In genomic region chrX:136910565-136911040, GRCh38 we compare ENCODE assay signal across 8 cellular contexts. TPM values are rescaled to one million over a fixed set of nuclear protein-coding genes. Genes with fewer than 3 reads are reported as not detected.
DNase-seq lines count a peak whose midpoint lies in the region; ATAC-seq and TF ChIP-seq lines count a peak whose summit lies in the region.

No MANE protein-coding gene starts in this region.

- H3K36me3 Mint-ChIP-seq in activated naive CD4-positive, alpha-beta T cell treated with anti-CD3 and anti-CD28 coated beads, Interleukin-2, amount 50 U/mL, for 24 hours = no peaks in the 10 kb centered on the region
- no peaks in the 10 kb centered on the region for H3K36me3 Mint-ChIP-seq in activated naive CD4-positive, alpha-beta T cell treated with anti-CD3 and anti-CD28 coated beads, Interleukin-2, amount 50 U/mL, for 72 hours
- peaks cover 1% of the 10 kb centered on the region for H3K36me3 Mint-ChIP-seq in activated naive CD8-positive, alpha-beta T cell treated with anti-CD3 and anti-CD28 coated beads, Interleukin-2, amount 10 ng/mL, durations not matched to agents 7 days and 5 days

- H3K27me3 Mint-ChIP-seq in activated naive CD4-positive, alpha-beta T cell treated with anti-CD3 and anti-CD28 coated beads, Interleukin-2, amount 50 U/mL, for 24 hours = no peaks in the 10 kb centered on the region
- no peaks in the 10 kb centered on the region for H3K27me3 Mint-ChIP-seq in activated naive CD8-positive, alpha-beta T cell treated with anti-CD3 and anti-CD28 coated beads, Interleukin-2, amount 10 ng/mL, durations not matched to agents 7 days and 5 days

- H3K4me1 Mint-ChIP-seq in activated naive CD4-positive, alpha-beta T cell treated with anti-CD3 and anti-CD28 coated beads, Interleukin-2, amount 50 U/mL, for 24 hours = peaks cover 18% of the 10 kb centered on the region
- H3K4me1 Mint-ChIP-seq in activated naive CD8-positive, alpha-beta T cell treated with anti-CD3 and anti-CD28 coated beads, Interleukin-2, amount 10 ng/mL, durations not matched to agents 7 days and 5 days = peaks cover 8% of the 10 kb centered on the region

- H3K4me3 Mint-ChIP-seq in activated naive CD4-positive, alpha-beta T cell treated with anti-CD3 and anti-CD28 coated beads, Interleukin-2, amount 50 U/mL, for 24 hours = peak overlapping the region; percentile 93
- peak overlapping the region; percentile 100 for H3K4me3 Mint-ChIP-seq in activated naive CD8-positive, alpha-beta T cell treated with anti-CD3 and anti-CD28 coated beads, Interleukin-2, amount 10 ng/mL, durations not matched to agents 7 days and 5 days

- H3K9me3 Mint-ChIP-seq in activated naive CD4-positive, alpha-beta T cell treated with anti-CD3 and anti-CD28 coated beads, Interleukin-2, amount 50 U/mL, for 24 hours = no peaks in the 10 kb centered on the region
- H3K9me3 Mint-ChIP-seq in activated naive CD4-positive, alpha-beta T cell treated with anti-CD3 and anti-CD28 coated beads, Interleukin-2, amount 50 U/mL, for 72 hours = no peaks in the 10 kb centered on the region
- H3K9me3 Mint-ChIP-seq in activated naive CD8-positive, alpha-beta T cell treated with anti-CD3 and anti-CD28 coated beads, Interleukin-2, amount 10 ng/mL, durations not matched to agents 7 days and 5 days = no peaks in the 10 kb centered on the region

- H3K4me3 ChIP-seq in kidney epithelial cell (ENCODE audit: low read depth, low read length) = peak overlapping the region; percentile 10
- H3K4me3 ChIP-seq in tibial nerve = peak overlapping the region; percentile 10 to 75 (median 44)

- ATAC-seq in activated naive CD4-positive, alpha-beta T cell treated with anti-CD3 and anti-CD28 coated beads, Interleukin-2, amount 50 U/mL, for 72 hours = no peak
- ATAC-seq in activated naive CD8-positive, alpha-beta T cell treated with anti-CD3 and anti-CD28 coated beads, Interleukin-2, amount 10 ng/mL, durations not matched to agents 7 days and 5 days (ENCODE audit: low read depth) = no peak
- ATAC-seq in HG03442 (IDR thresholded peaks at IDR 0.05; ENCODE audit: unreplicated experiment) = no peak
- ATAC-seq in HG03039 (IDR thresholded peaks at IDR 0.05; ENCODE audit: unreplicated experiment) = no peak

- POLR2A ChIA-PET in activated naive CD8-positive, alpha-beta T cell treated with anti-CD3 and anti-CD28 coated beads, Interleukin-2, amount 10 ng/mL, durations not matched to agents 7 days and 5 days (lab: Charles Lee) = interaction anchor here (1.1 kb wide), 1 partner anchor 30 kb away, joined by 6 read pairs; the partner anchor contains the start of gene RBMX

- no peaks in the 10 kb centered on the region for H3K27me3 ChIP-seq in kidney epithelial cell (ENCODE audit: control insufficient read depth, insufficient read depth, low read length)
- no peaks in the 10 kb centered on the region for H3K27me3 ChIP-seq in tibial nerve

- H3K9me3 ChIP-seq in tibial nerve = no peaks in the 10 kb centered on the region

- no peak for TF ChIP-seq EP300 in tibial nerve (IDR thresholded peaks at IDR 0.05)

- TF ChIP-seq POLR2A in tibial nerve (IDR thresholded peaks at IDR 0.05) = no peak

- H3K27ac Mint-ChIP-seq in activated naive CD4-positive, alpha-beta T cell treated with anti-CD3 and anti-CD28 coated beads, Interleukin-2, amount 50 U/mL, for 24 hours = peak overlapping the region; percentile 94
- H3K27ac Mint-ChIP-seq in activated naive CD4-positive, alpha-beta T cell treated with anti-CD3 and anti-CD28 coated beads, Interleukin-2, amount 50 U/mL, for 72 hours = peak overlapping the region in 1 of 2 donors; percentile 92
- H3K27ac Mint-ChIP-seq in activated naive CD8-positive, alpha-beta T cell treated with anti-CD3 and anti-CD28 coated beads, Interleukin-2, amount 10 ng/mL, durations not matched to agents 7 days and 5 days = peak overlapping the region; percentile 94

- peak overlapping the region in 3 of 4 donors; percentile 31 to 95 (median 36) for H3K27ac ChIP-seq in tibial nerve

- H3K4me1 ChIP-seq in tibial nerve = peaks cover 0 to 6% (median 0%) of the 10 kb centered on the region in 4 donors

- TF ChIP-seq CTCF in kidney epithelial cell (IDR thresholded peaks at IDR 0.05; ENCODE audit: insufficient read depth, low read length, poor library complexity, severe bottlenecking) (no peak), tibial nerve (IDR thresholded peaks at IDR 0.05) (no peak)

- DNase-seq in activated naive CD4-positive, alpha-beta T cell treated with anti-CD3 and anti-CD28 coated beads, Interleukin-2, amount 50 U/mL, for 72 hours (ENCODE audit: low spot score in 2 of 2) = no peak
- no peak for DNase-seq in activated naive CD8-positive, alpha-beta T cell treated with anti-CD3 and anti-CD28 coated beads, Interleukin-2, amount 10 ng/mL, durations not matched to agents 7 days and 5 days
- no peak for DNase-seq in kidney epithelial cell (ENCODE audit: low read depth)
- no peak for DNase-seq in tibial nerve (ENCODE audit: low spot score in 2 of 2)
- DNase-seq in NCI-H1930 (lab: John Stamatoyannopoulos, UW) = no peak

- 15 to 36% methylated on average over 4 of the region's 4 CpGs for WGBS in tibial nerve, 2 donors

- H3K36me3 ChIP-seq in kidney epithelial cell (ENCODE audit: control insufficient read depth, insufficient read depth, low read length) (no peaks in the 10 kb centered on the region), tibial nerve (no peaks in the 10 kb centered on the region)

RNA-seq across cellular contexts. Expression of gene RBMX, which starts 30.1 kb away (rescaled TPM):
- total RNA-seq in activated naive CD4-positive, alpha-beta T cell treated with anti-CD3 and anti-CD28 coated beads, Interleukin-2, amount 50 U/mL, for 72 hours = 100 to 1,000 TPM; 220 to 285 TPM
- 100 to 1,000 TPM; 252 to 260 TPM for total RNA-seq in activated naive CD8-positive, alpha-beta T cell treated with anti-CD3 and anti-CD28 coated beads, Interleukin-2, amount 10 ng/mL, durations not matched to agents 7 days and 5 days
- total RNA-seq in kidney epithelial cell = 262 and 338 TPM in 2 replicates
- total RNA-seq in tibial nerve = 100 to 1,000 TPM; 203 to 255 (median 211) TPM
